In the genomic region with DNA sequence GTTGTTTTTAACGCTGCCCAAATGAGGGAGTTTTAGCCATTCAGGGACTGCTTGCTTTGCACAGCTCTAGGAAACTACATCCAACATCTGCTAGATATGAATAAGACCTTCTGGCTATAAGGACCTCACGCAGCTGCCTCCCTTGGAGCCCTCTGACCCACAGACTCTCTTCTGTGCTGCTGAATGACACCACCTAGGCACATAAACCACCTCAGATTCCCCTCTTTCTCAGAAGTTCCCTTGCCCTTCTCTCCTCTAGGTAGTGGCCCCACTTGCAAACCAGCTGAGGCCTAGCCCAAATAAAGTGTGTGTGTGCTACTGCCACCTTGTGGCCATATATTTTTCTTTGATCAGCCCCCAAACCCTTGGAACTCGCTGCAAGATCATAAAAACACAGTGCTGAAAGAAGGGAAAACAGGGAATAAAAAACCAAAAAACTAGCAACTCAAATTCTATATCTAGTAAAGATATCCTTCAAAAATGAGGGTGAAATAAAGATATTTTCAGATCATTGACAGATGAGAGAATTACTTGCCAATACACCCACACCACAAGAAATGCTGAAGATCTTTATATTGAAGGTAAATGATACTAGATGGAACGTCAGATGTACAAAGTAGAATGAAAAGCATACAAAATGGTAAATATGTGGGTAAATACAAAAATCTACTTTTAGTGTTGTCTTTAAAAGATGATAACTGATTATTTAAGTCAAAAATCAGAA, we compare ENCODE assay signal across 8 cellular contexts.
DNase-seq lines count a peak whose midpoint lies in the region; ATAC-seq, FAIRE-seq and TF ChIP-seq lines count a peak whose summit lies in the region.

No MANE protein-coding gene starts in this region.

- H4K20me1 ChIP-seq in hepatocyte (ENCODE audit: insufficient read depth, poor library complexity, severe bottlenecking) = no peaks in the 10 kb centered on the region

- H3K27me3 ChIP-seq in hepatocyte = no peaks in the 10 kb centered on the region

- no peaks in the 10 kb centered on the region for H3K9me2 ChIP-seq in hepatocyte (replicated peaks; ENCODE audit: insufficient read depth)

- no peaks in the 10 kb centered on the region for H3K9me3 ChIP-seq in hepatocyte (ENCODE audit: low read depth)

- H3K4me1 ChIP-seq in hepatocyte (ENCODE audit: insufficient read depth) = no peaks in the 10 kb centered on the region

- FAIRE-seq in D721Med (lab: Jason Lieb, UNC) = no peak

- H3K27ac ChIP-seq in hepatocyte = no peak overlapping the region

- ATAC-seq in GM19328 (IDR thresholded peaks at IDR 0.05; ENCODE audit: unreplicated experiment) (peak; percentile 84), HG03196 (IDR thresholded peaks at IDR 0.05; ENCODE audit: unreplicated experiment) (peak; percentile 79)

- 75% methylated on average over 4 of the region's 4 CpGs for WGBS in hepatocyte (ENCODE audit: low lambda C conversion rate, missing lambda C conversion rate)

- no peak overlapping the region for H3K4me3 ChIP-seq in hepatocyte

- H3K79me2 ChIP-seq in hepatocyte = no peaks in the 10 kb centered on the region

- DNase-seq in D721Med (ENCODE audit: insufficient read length, low spot score) (no peak), RPMI7951 (ENCODE audit: low read depth) (peak; percentile 38), hepatocyte (ENCODE audit: low spot score) (peak; percentile 50), hippocampal formation (lab: John Stamatoyannopoulos, UW) (no peak)
- DNase-seq in activated naive CD4-positive, alpha-beta T cell treated with anti-CD3 and anti-CD28 coated beads, Interleukin-2, amount 50 U/mL, for 16 hours = peak; percentile 17
- DNase-seq in stimulated activated CD4-positive, alpha-beta T cell treated with anti-CD3 and anti-CD28 coated beads, Interleukin-12 subunit alpha, Interleukin-12 subunit beta, amount 100 ng/mL, for 24 hours (ENCODE audit: low read depth in 2 of 2) = peak; percentile 2 to 7

- peak; percentile 68 for TF ChIP-seq CTCF in D721Med (IDR thresholded peaks at IDR 0.05; ENCODE audit: insufficient read depth, missing control alignments)
- TF ChIP-seq CTCF in hepatocyte (IDR thresholded peaks at IDR 0.05; ENCODE audit: poor library complexity) = peak; percentile 63

- H3K36me3 ChIP-seq in hepatocyte (replicated peaks; ENCODE audit: insufficient read depth, low read depth) = no peaks in the 10 kb centered on the region

- no peak overlapping the region for H2AFZ ChIP-seq in hepatocyte

- H3K4me2 ChIP-seq in hepatocyte = no peak overlapping the region

Comparison
In these comparisons a context has a peak if more than half of its experiments do, and no peak if none do; other contexts are left out.
1. DNase-seq: peak in RPMI7951 (single experiment), activated naive CD4-positive, alpha-beta T cell treated with anti-CD3 and anti-CD28 coated beads, Interleukin-2, amount 50 U/mL, for 16 hours (single experiment), hepatocyte (single experiment) and stimulated activated CD4-positive, alpha-beta T cell treated with anti-CD3 and anti-CD28 coated beads, Interleukin-12 subunit alpha, Interleukin-12 subunit beta, amount 100 ng/mL, for 24 hours (2 of 2); none in D721Med (single experiment) and hippocampal formation (0 of 2).